Comparison of ENCODE assay signal across 13 cellular contexts in the genomic region with DNA sequence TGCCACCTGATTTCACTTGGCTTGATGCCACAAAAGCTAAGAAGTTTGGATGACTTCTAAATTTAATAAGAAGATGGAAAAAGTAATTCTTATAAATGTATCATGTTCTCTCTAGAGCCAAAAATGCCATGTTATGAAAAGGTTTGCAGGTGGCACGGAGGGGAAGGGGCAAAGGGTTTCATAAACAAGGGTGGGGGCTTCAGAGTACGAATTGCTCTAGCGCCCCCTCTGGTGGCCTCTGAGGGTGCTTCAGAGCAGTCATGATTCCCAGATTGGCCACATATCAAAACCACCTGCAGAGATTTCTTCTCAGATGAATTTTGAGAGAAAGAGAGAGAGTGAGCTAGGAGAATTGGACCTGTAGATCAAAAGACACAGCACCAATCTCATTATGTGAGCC.
DNase-seq lines count a peak whose midpoint lies in the region; ATAC-seq and TF ChIP-seq lines count a peak whose summit lies in the region.
"Had no signal": no experiment of that assay in that cellular context is flagged by ENCODE, and none has a peak within 500 bp of the region (broad histone marks: within the 10 kb centered on the region; RNA-seq: fewer than 3 reads in every experiment).

No MANE protein-coding gene starts in this region.

- CTCF ChIA-PET in PC-9 (lab: Charles Lee): no interaction called here

- no TSS peak for BruUV-seq in PC-9 (replicated peaks; lab: Mats Ljungman, UMichigan)

- H3K27ac ChIP-seq in PC-9 (no peak overlapping the region), hepatocyte (no peak overlapping the region)

- peak; percentile 55 for TF ChIP-seq CTCF in BE2C (IDR thresholded peaks at IDR 0.05; ENCODE audit: low read depth, low read length)
- TF ChIP-seq CTCF in GM12865 (IDR thresholded peaks at IDR 0.05; ENCODE audit: insufficient read depth, low read depth, low read length, missing control alignments): peak; percentile 37
- peak; percentile 53; the same call in 1 of the 2 replicates for TF ChIP-seq CTCF in PC-9 (conservative IDR thresholded peaks at IDR 0.05)
- TF ChIP-seq CTCF in hepatocyte (IDR thresholded peaks at IDR 0.05; ENCODE audit: poor library complexity): peak; percentile 26

- H3F3A ChIP-seq in PC-9 (ENCODE audit: insufficient read depth, low read depth): no peaks in the 10 kb centered on the region

- intact Hi-C loops in PC-9 (cut with micrococcal nuclease; ENCODE audit: unreplicated experiment): no loop called here

- H3K4me2 ChIP-seq in PC-9: no peak overlapping the region
- H3K4me2 ChIP-seq in hepatocyte: no peak overlapping the region

- H3K27me3 ChIP-seq in BE2C: peaks cover 16% of the 10 kb centered on the region
- peaks cover 23% of the 10 kb centered on the region for H3K27me3 ChIP-seq in PC-9 (ENCODE audit: insufficient read depth, low read depth)
- no peaks in the 10 kb centered on the region for H3K27me3 ChIP-seq in hepatocyte

- POLR2A ChIA-PET in PC-9 (lab: Charles Lee; ENCODE audit: unreplicated experiment): no interaction called here

- H3K36me3 ChIP-seq in BE2C: no peaks in the 10 kb centered on the region
- no peaks in the 10 kb centered on the region for H3K36me3 ChIP-seq in PC-9 (ENCODE audit: low read depth)
- no peaks in the 10 kb centered on the region for H3K36me3 ChIP-seq in hepatocyte (replicated peaks; ENCODE audit: insufficient read depth, low read depth)

- H4K20me1 ChIP-seq in PC-9 (ENCODE audit: insufficient read depth): no peaks in the 10 kb centered on the region
- H4K20me1 ChIP-seq in hepatocyte (ENCODE audit: insufficient read depth, poor library complexity, severe bottlenecking): no peaks in the 10 kb centered on the region

- H3K4me1 ChIP-seq in BE2C: no peaks in the 10 kb centered on the region
- H3K4me1 ChIP-seq in PC-9 (replicated peaks; ENCODE audit: insufficient read depth): no peaks in the 10 kb centered on the region
- H3K4me1 ChIP-seq in hepatocyte (ENCODE audit: insufficient read depth): peaks cover 9% of the 10 kb centered on the region

- peak; percentile 18 for DNase-seq in BE2C
- DNase-seq in GM12865 (ENCODE audit: low read depth): no peak
- no peak for DNase-seq in PC-9
- no peak for DNase-seq in hepatocyte (ENCODE audit: low spot score)
- DNase-seq in OCI-M2 (lab: John Stamatoyannopoulos, UW; ENCODE audit: unreplicated experiment): no peak
- DNase-seq in NCI-H2029 (lab: John Stamatoyannopoulos, UW): no peak
- no peak for DNase-seq in mucosa of gallbladder (ENCODE audit: low spot score)
- DNase-seq: activated T-cell treated with anti-CD3 and anti-CD28 coated beads, Interleukin-2, amount 50 U/mL, for 48 hours; GDM1; hypothalamus; NCI-H226; T-helper 17 cell had no signal

- ATAC-seq in GM21515 (IDR thresholded peaks at IDR 0.05; ENCODE audit: unreplicated experiment): no peak
- ATAC-seq: T-helper 17 cell had no signal

- H3K4me3 ChIP-seq in BE2C (ENCODE audit: low read depth, low read length) (no peak overlapping the region), GM12865 (ENCODE audit: low read depth, low read length) (no peak overlapping the region), PC-9 (no peak overlapping the region), hepatocyte (no peak overlapping the region)

- H3K9me3 ChIP-seq in BE2C: no peaks in the 10 kb centered on the region
- no peaks in the 10 kb centered on the region for H3K9me3 ChIP-seq in PC-9 (ENCODE audit: insufficient read depth, low read depth)
- H3K9me3 ChIP-seq in hepatocyte (ENCODE audit: low read depth): no peaks in the 10 kb centered on the region

- no peaks in the 10 kb centered on the region for H3K9me2 ChIP-seq in PC-9 (ENCODE audit: insufficient read depth)
- no peaks in the 10 kb centered on the region for H3K9me2 ChIP-seq in hepatocyte (replicated peaks; ENCODE audit: insufficient read depth)

- 40% methylated on average over 3 of the region's 3 CpGs for WGBS in hepatocyte (ENCODE audit: low lambda C conversion rate, missing lambda C conversion rate)

- H3K79me2 ChIP-seq in PC-9 (ENCODE audit: low read depth): no peaks in the 10 kb centered on the region
- H3K79me2 ChIP-seq in hepatocyte: no peaks in the 10 kb centered on the region

- H2AFZ ChIP-seq in PC-9 (no peak overlapping the region), hepatocyte (no peak overlapping the region)
